In the genomic region with DNA sequence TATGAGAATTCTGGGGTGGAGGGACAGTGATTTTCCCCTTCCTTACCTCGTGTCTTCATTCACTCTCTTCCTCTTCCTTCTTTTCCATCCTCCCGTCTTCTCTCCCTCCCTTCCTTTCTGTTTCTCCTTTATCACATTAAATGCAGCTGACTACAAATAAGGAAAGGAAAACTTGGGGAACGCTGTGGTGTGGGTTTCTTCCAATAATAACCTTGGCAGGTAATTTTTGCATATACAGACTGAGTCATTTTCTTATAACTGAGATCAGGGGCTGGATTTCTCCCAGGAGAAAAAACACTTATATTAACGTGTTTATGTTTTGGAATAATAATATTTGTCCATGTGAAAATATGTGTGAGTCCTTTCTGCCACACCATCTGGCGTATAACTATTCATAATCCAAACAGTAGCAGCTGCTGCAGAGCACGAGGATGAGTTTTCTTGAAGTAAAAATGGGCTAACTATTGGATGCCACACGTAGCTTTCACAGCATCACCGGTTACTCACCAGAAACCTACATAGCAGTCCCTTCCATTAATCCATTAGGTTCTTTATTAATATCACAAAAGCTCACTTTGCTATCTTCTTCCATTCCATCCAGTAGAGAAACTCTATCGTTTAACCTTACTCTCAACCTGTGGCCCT, we compare ENCODE assay signal across 9 cellular contexts.
A peak's percentile ranks its signal among the peaks of the same experiment; 100 is the strongest.
DNase-seq lines count a peak whose midpoint lies in the region; TF ChIP-seq lines count a peak whose summit lies in the region.
"Had no signal": no experiment of that assay in that cellular context is flagged by ENCODE, and none has a peak within 500 bp of the region (broad histone marks: within the 10 kb centered on the region; RNA-seq: fewer than 3 reads in every experiment).

No MANE protein-coding gene starts in this region.

- H3K36me3 Mint-ChIP-seq in activated CD4-positive, alpha-beta memory T cell treated with anti-CD3 and anti-CD28 coated beads for 36 hours, result peaks cover 4% of the 10 kb centered on the region
- peaks cover 5% of the 10 kb centered on the region for H3K36me3 Mint-ChIP-seq in activated CD4-positive, alpha-beta memory T cell treated with anti-CD3 and anti-CD28 coated beads, Interleukin-2, amount 10 ng/mL, durations not matched to agents 7 days and 5 days (ENCODE audit: low read depth)

- no peak for DNase-seq in activated CD4-positive, alpha-beta memory T cell treated with anti-CD3 and anti-CD28 coated beads for 36 hours
- DNase-seq in activated CD4-positive, alpha-beta memory T cell treated with anti-CD3 and anti-CD28 coated beads, Interleukin-2, amount 10 ng/mL, durations not matched to agents 7 days and 5 days, result no peak
- DNase-seq in MG63 (peak; percentile 78), cardiac fibroblast (ENCODE audit: low read depth in 2 of 2) (peak; percentile 8 to 73), NCI-H2227 (lab: John Stamatoyannopoulos, UW; ENCODE audit: unreplicated experiment) (no peak), posterior vena cava (ENCODE audit: low spot score) (no peak), UCSD-AML1 (lab: John Stamatoyannopoulos, UW; ENCODE audit: unreplicated experiment) (no peak)
- DNase-seq: SW 1271 had no signal

- peaks cover 2% of the 10 kb centered on the region for H3K9me3 Mint-ChIP-seq in activated CD4-positive, alpha-beta memory T cell treated with anti-CD3 and anti-CD28 coated beads for 36 hours
- peaks cover 4% of the 10 kb centered on the region for H3K9me3 Mint-ChIP-seq in activated CD4-positive, alpha-beta memory T cell treated with anti-CD3 and anti-CD28 coated beads, Interleukin-2, amount 10 ng/mL, durations not matched to agents 7 days and 5 days

- CTCF ChIA-PET in activated CD4-positive, alpha-beta memory T cell treated with anti-CD3 and anti-CD28 coated beads for 36 hours (lab: Charles Lee), result interaction anchor here (2.1 kb wide), 1 partner anchor 26 kb away, joined by 6 read pairs; no protein-coding TSS in a partner anchor
- CTCF ChIA-PET in activated CD4-positive, alpha-beta memory T cell treated with anti-CD3 and anti-CD28 coated beads, Interleukin-2, amount 10 ng/mL, durations not matched to agents 7 days and 5 days (lab: Charles Lee), result interaction anchor here (0.6 kb wide), 1 partner anchor 26 kb away, joined by 3 read pairs; no protein-coding TSS in a partner anchor

- H3K4me1 ChIP-seq in skeletal muscle satellite cell (ENCODE audit: control insufficient read depth, insufficient read depth, low read length), result peaks cover 18% of the 10 kb centered on the region

- H3K4me2 ChIP-seq in skeletal muscle satellite cell (ENCODE audit: low read length), result peak overlapping the region; percentile 69

- H3K27me3 ChIP-seq in MG63 (no peaks in the 10 kb centered on the region), skeletal muscle satellite cell (ENCODE audit: control insufficient read depth, insufficient read depth, low read length) (no peaks in the 10 kb centered on the region)

- H3K9me3 ChIP-seq in MG63 (no peaks in the 10 kb centered on the region), skeletal muscle satellite cell (replicated peaks; ENCODE audit: low read length) (no peaks in the 10 kb centered on the region)

- no peaks in the 10 kb centered on the region for H3K36me3 ChIP-seq in MG63
- H3K36me3 ChIP-seq in skeletal muscle satellite cell (ENCODE audit: insufficient read depth, low read length), result no peaks in the 10 kb centered on the region

- TF ChIP-seq CTCF in cardiac fibroblast (IDR thresholded peaks at IDR 0.05; ENCODE audit: low read depth, low read length), result no peak

- intact Hi-C loops in activated CD4-positive, alpha-beta memory T cell treated with anti-CD3 and anti-CD28 coated beads for 36 hours (cut with micrococcal nuclease), result loop anchor here (5.0 kb wide), 1 partner anchor 1351 kb away; no protein-coding TSS in a partner anchor
- intact Hi-C loops in posterior vena cava (cut with DNase I), result no loop called here

- H3K4me1 Mint-ChIP-seq in activated CD4-positive, alpha-beta memory T cell treated with anti-CD3 and anti-CD28 coated beads for 36 hours (ENCODE audit: low read depth), result peaks cover 35% of the 10 kb centered on the region
- peaks cover 14% of the 10 kb centered on the region for H3K4me1 Mint-ChIP-seq in activated CD4-positive, alpha-beta memory T cell treated with anti-CD3 and anti-CD28 coated beads, Interleukin-2, amount 10 ng/mL, durations not matched to agents 7 days and 5 days

- H3K27me3 Mint-ChIP-seq in activated CD4-positive, alpha-beta memory T cell treated with anti-CD3 and anti-CD28 coated beads for 36 hours, result peaks cover 71% of the 10 kb centered on the region
- H3K27me3 Mint-ChIP-seq in activated CD4-positive, alpha-beta memory T cell treated with anti-CD3 and anti-CD28 coated beads, Interleukin-2, amount 10 ng/mL, durations not matched to agents 7 days and 5 days, result peaks cover 81% of the 10 kb centered on the region

- peak overlapping the region; percentile 39 for H3K27ac Mint-ChIP-seq in activated CD4-positive, alpha-beta memory T cell treated with anti-CD3 and anti-CD28 coated beads for 36 hours
- H3K27ac Mint-ChIP-seq in activated CD4-positive, alpha-beta memory T cell treated with anti-CD3 and anti-CD28 coated beads, Interleukin-2, amount 10 ng/mL, durations not matched to agents 7 days and 5 days, result no peak overlapping the region

- POLR2A ChIA-PET in activated CD4-positive, alpha-beta memory T cell treated with anti-CD3 and anti-CD28 coated beads for 36 hours (lab: Charles Lee), result no interaction called here
- POLR2A ChIA-PET in activated CD4-positive, alpha-beta memory T cell treated with anti-CD3 and anti-CD28 coated beads, Interleukin-2, amount 10 ng/mL, durations not matched to agents 7 days and 5 days (lab: Charles Lee), result no interaction called here

- H3K4me3 Mint-ChIP-seq in activated CD4-positive, alpha-beta memory T cell treated with anti-CD3 and anti-CD28 coated beads for 36 hours, result no peak overlapping the region
- H3K4me3 Mint-ChIP-seq in activated CD4-positive, alpha-beta memory T cell treated with anti-CD3 and anti-CD28 coated beads, Interleukin-2, amount 10 ng/mL, durations not matched to agents 7 days and 5 days, result no peak overlapping the region

- H3K4me3 ChIP-seq in MG63 (peak overlapping the region; percentile 16), cardiac fibroblast (replicated peaks in 1 of 2; ENCODE audit: low read depth in 2 of 2, low read length in 2 of 2) (no peak overlapping the region), skeletal muscle satellite cell (ENCODE audit: low read length) (peak overlapping the region; percentile 23)

- peak overlapping the region; percentile 28 for H3K9ac ChIP-seq in skeletal muscle satellite cell (ENCODE audit: low read depth, low read length)

Comparison
In these comparisons a context has a peak if more than half of its experiments do, and no peak if none do; other contexts are left out.
1. DNase-seq: peak in MG63 (single experiment) and cardiac fibroblast (2 of 2); none in activated CD4-positive, alpha-beta memory T cell treated with anti-CD3 and anti-CD28 coated beads for 36 hours (single experiment), activated CD4-positive, alpha-beta memory T cell treated with anti-CD3 and anti-CD28 coated beads, Interleukin-2, amount 10 ng/mL, durations not matched to agents 7 days and 5 days (single experiment), NCI-H2227 (single experiment), posterior vena cava (single experiment) and UCSD-AML1 (single experiment).
2. H3K4me3 ChIP-seq: peak in MG63 (single experiment) and skeletal muscle satellite cell (single experiment); none in cardiac fibroblast (0 of 2).